Comparison of ENCODE assay signal across 7 cellular contexts in genomic region chr22:40508046-40508445, GRCh38.
DNase-seq lines count a peak whose midpoint lies in the region; ATAC-seq and TF ChIP-seq lines count a peak whose summit lies in the region.
"Not testable (repeated sequence)": the region's sequence is repeated elsewhere in the genome, so short reads cannot be mapped to it uniquely, and the experiment has no call there.

No MANE protein-coding gene starts in this region.

- intact Hi-C loops in ascending aorta (cut with DNase I); left lung (cut with DNase I); thyroid gland (cut with DNase I): not testable (repeated sequence)

- not testable (repeated sequence) for H2BK120ac ChIP-seq in trophoblast cell (ENCODE audit: insufficient read depth, low read length, poor library complexity)

- not testable (repeated sequence) for H2BK12ac ChIP-seq in trophoblast cell (ENCODE audit: low read length)

- not testable (repeated sequence) for H3K4ac ChIP-seq in trophoblast cell (ENCODE audit: low read depth, low read length)

- H3K27me3 ChIP-seq in OCI-LY1 (ENCODE audit: insufficient read depth, low read length); ascending aorta; fibroblast of lung (ENCODE audit: control insufficient read depth, insufficient read depth, low read length); left lung; trophoblast cell (ENCODE audit: insufficient read depth, low read length); thyroid gland: not testable (repeated sequence)

- H2BK5ac ChIP-seq in trophoblast cell (ENCODE audit: low read depth, low read length, poor library complexity) = not testable (repeated sequence)

- H3K4me2 ChIP-seq in OCI-LY1 (ENCODE audit: low read length) = 0 out of 2 replicates have a peak overlapping the region, but pooled peaks have one; percentile 5
- H3K4me2 ChIP-seq in fibroblast of lung (ENCODE audit: extremely low read depth, insufficient read depth, low read length); trophoblast cell (ENCODE audit: low read length): not testable (repeated sequence)

- H3K79me1 ChIP-seq in trophoblast cell (ENCODE audit: low read length) = peaks cover 14% of the 10 kb centered on the region

- H3K14ac ChIP-seq in trophoblast cell (ENCODE audit: low read length) = not testable (repeated sequence)

- H3K4me3 ChIP-seq in OCI-LY1 (ENCODE audit: low read depth, low read length, poor library complexity, severe bottlenecking); ascending aorta; fibroblast of lung (replicated peaks in 1 of 4; ENCODE audit: control extremely low read depth in 1 of 4, insufficient read depth in 1 of 4, low read depth in 3 of 4, low read length in 4 of 4); left lung; trophoblast cell (ENCODE audit: low read depth, low read length); thyroid gland (replicated peaks in 1 of 3): not testable (repeated sequence)

- H3K79me2 ChIP-seq in OCI-LY1 (ENCODE audit: insufficient read depth, low read length); trophoblast cell (ENCODE audit: control insufficient read depth, insufficient read depth, low read length, poor library complexity): not testable (repeated sequence)
- H3K79me2 ChIP-seq in fibroblast of lung (ENCODE audit: control insufficient read depth, insufficient read depth, low read length) = peaks cover 17% of the 10 kb centered on the region

- not testable (repeated sequence) for DNase-seq in HEK293T (ENCODE audit: extremely low spot score); ascending aorta (ENCODE audit: low spot score in 2 of 2); fibroblast of lung (ENCODE audit: low read depth in 2 of 2); left lung; thyroid gland
- DNase-seq in trophoblast cell = peak; percentile 22 to 60

- not testable (repeated sequence) for H3K36me3 ChIP-seq in OCI-LY1 (ENCODE audit: insufficient read depth, low read length); ascending aorta; fibroblast of lung (ENCODE audit: control insufficient read depth, insufficient read depth, low read length); left lung; trophoblast cell (ENCODE audit: control insufficient read depth in 1 of 2, insufficient read depth in 2 of 2, low read length in 2 of 2); thyroid gland

- not testable (repeated sequence) for ATAC-seq in left lung

- not testable (repeated sequence) for H2AK5ac ChIP-seq in trophoblast cell (ENCODE audit: low read length)

- TF ChIP-seq POLR2A in thyroid gland (IDR thresholded peaks at IDR 0.05) = not testable (repeated sequence)

- not testable (repeated sequence) for H3K18ac ChIP-seq in trophoblast cell (ENCODE audit: low read length)

- not testable (repeated sequence) for H2AFZ ChIP-seq in OCI-LY1 (ENCODE audit: low read length); fibroblast of lung (ENCODE audit: low read length); trophoblast cell (ENCODE audit: insufficient read depth, low read length, poor library complexity)

- H3F3A ChIP-seq in OCI-LY1 (ENCODE audit: insufficient read depth, low read length) = not testable (repeated sequence)

- not testable (repeated sequence) for H4K20me1 ChIP-seq in OCI-LY1 (ENCODE audit: insufficient read depth, low read length); fibroblast of lung (ENCODE audit: control insufficient read depth, extremely low read depth, insufficient read depth, low read length)

- not testable (repeated sequence) for H3K23ac ChIP-seq in trophoblast cell (ENCODE audit: low read length)

- not testable (repeated sequence) for H4K91ac ChIP-seq in trophoblast cell (ENCODE audit: low read depth, low read length)

- CTCF ChIA-PET in HEK293T (lab: Yijun Ruan, JAX) = interaction anchor here (1.1 kb wide), 1 partner anchor 20 kb away, joined by 4 read pairs; no protein-coding TSS in a partner anchor

- H3K9me3 ChIP-seq in OCI-LY1 (ENCODE audit: low read length); ascending aorta; fibroblast of lung (ENCODE audit: control insufficient read depth, insufficient read depth, low read depth, low read length); left lung; trophoblast cell (ENCODE audit: insufficient read depth, low read depth, low read length); thyroid gland: not testable (repeated sequence)

- H4K8ac ChIP-seq in trophoblast cell (ENCODE audit: low read depth, low read length) = not testable (repeated sequence)

- H3K9me2 ChIP-seq in OCI-LY1 (ENCODE audit: low read depth, low read length) = not testable (repeated sequence)

- H4K12ac ChIP-seq in trophoblast cell (ENCODE audit: low read depth, low read length) = not testable (repeated sequence)

- not testable (repeated sequence) for H3K9ac ChIP-seq in OCI-LY1 (ENCODE audit: low read length); fibroblast of lung (ENCODE audit: insufficient read depth, low read length); trophoblast cell (ENCODE audit: low read length)

- peaks cover 44% of the 10 kb centered on the region for H3K4me1 ChIP-seq in OCI-LY1 (ENCODE audit: insufficient read depth, low read length, severe bottlenecking)
- H3K4me1 ChIP-seq in ascending aorta = peaks cover 28 to 57% of the 10 kb centered on the region in 2 donors
- H3K4me1 ChIP-seq in fibroblast of lung (ENCODE audit: control insufficient read depth, extremely low read depth, insufficient read depth, low read length) = peaks cover 41% of the 10 kb centered on the region
- H3K4me1 ChIP-seq in left lung = peaks cover 36 to 73% of the 10 kb centered on the region in 2 donors
- peaks cover 12 to 15% of the 10 kb centered on the region in 2 experiments for H3K4me1 ChIP-seq in trophoblast cell (ENCODE audit: control insufficient read depth in 1 of 2, insufficient read depth in 2 of 2, low read length in 2 of 2)
- peaks cover 60% of the 10 kb centered on the region in 2 donors for H3K4me1 ChIP-seq in thyroid gland

- H3K27ac ChIP-seq in OCI-LY1 (ENCODE audit: low read depth, low read length, poor library complexity, severe bottlenecking) (peak overlapping the region; percentile 9), ascending aorta (peak overlapping the region; percentile 87 to 88), fibroblast of lung (ENCODE audit: insufficient read depth, low read length) (peak overlapping the region; percentile 79), left lung (peak overlapping the region; percentile 82 to 89), thyroid gland (peak overlapping the region; percentile 41 to 89 (median 89))
- H3K27ac ChIP-seq in trophoblast cell (ENCODE audit: low read depth, low read length) = not testable (repeated sequence)

- not testable (repeated sequence) for TF ChIP-seq CTCF in OCI-LY1 (IDR thresholded peaks at IDR 0.05; ENCODE audit: low read length); ascending aorta (IDR thresholded peaks at IDR 0.05); fibroblast of lung (conservative IDR thresholded peaks at IDR 0.05 in 1 of 2, IDR thresholded peaks at IDR 0.05 in 1 of 2; ENCODE audit: low read depth in 1 of 2, low read length in 2 of 2); left lung (IDR thresholded peaks at IDR 0.05); thyroid gland (IDR thresholded peaks at IDR 0.05)

- POLR2A ChIA-PET in HEK293T (lab: Yijun Ruan, JAX) = interaction anchor here (2.3 kb wide), 1 partner anchor 143 kb away, joined by 9 read pairs; no protein-coding TSS in a partner anchor

- WGBS in trophoblast cell (ENCODE audit: extremely low coverage, insufficient coverage, insufficient read length) = no CpG with 5 or more reads among the region's 8 CpGs
- WGBS in thyroid gland, 2 donors = 80 to 82% methylated on average over 8 of the region's 8 CpGs

TF ChIP-seq in HEK293T, 16 proteins besides CTCF, POLR2A, EP300 and RAD21:
- TF ChIP-seq PKNOX1 (IDR thresholded peaks at IDR 0.05) = 0 out of 2 replicates have a peak, but pooled peaks have one; percentile 22
TF ChIP-seq in HEK293T: peak in this region for 1; not testable (repeated sequence) for 15.
